In genomic region chr19:44003461-44004134, GRCh38 we compare ENCODE assay signal across 8 cellular contexts. TPM values are rescaled to one million over a fixed set of nuclear protein-coding genes. Genes with fewer than 3 reads are reported as not detected.
DNase-seq lines count a peak whose midpoint lies in the region; ATAC-seq and TF ChIP-seq lines count a peak whose summit lies in the region.

No MANE protein-coding gene starts in this region.

- H2AFZ ChIP-seq in fibroblast of lung (ENCODE audit: low read length): peak overlapping the region; percentile 86

- H3K27ac ChIP-seq in 22Rv1 (peak overlapping the region; percentile 52), fibroblast of lung (ENCODE audit: insufficient read depth, low read length) (peak overlapping the region; percentile 76)

- peak overlapping the region; percentile 99 for H3K4me3 Mint-ChIP-seq in T-helper 2 cell treated with Interferon-gamma antibody and Interleukin-4, amounts not matched to agents 5 μg/mL and 100 μg/mL, for 36 hours
- peak overlapping the region; percentile 96 for H3K4me3 Mint-ChIP-seq in nephron progenitor cell

- peak overlapping the region; percentile 96 for H3K27ac Mint-ChIP-seq in T-helper 2 cell treated with Interferon-gamma antibody and Interleukin-4, amounts not matched to agents 5 μg/mL and 100 μg/mL, for 36 hours
- H3K27ac Mint-ChIP-seq in nephron progenitor cell: no peak overlapping the region

- DNase-seq in T-helper 2 cell treated with Interferon-gamma antibody and Interleukin-4, amounts not matched to agents 5 μg/mL and 100 μg/mL, for 36 hours (ENCODE audit: low spot score): no peak
- DNase-seq in fibroblast of lung (ENCODE audit: low read depth in 2 of 2) (peak in 1 of 2 donors; percentile 0), nephron progenitor cell (peak; percentile 4), activated gamma-delta T cell (lab: John Stamatoyannopoulos, UW) (no peak)

- TF ChIP-seq CTCF in 22Rv1 (IDR thresholded peaks at IDR 0.05) (no peak), GM12874 (IDR thresholded peaks at IDR 0.05; ENCODE audit: insufficient read depth, low read depth, low read length) (0 out of 2 replicates have a peak, but pooled peaks have one; percentile 5), fibroblast of lung (conservative IDR thresholded peaks at IDR 0.05 in 1 of 2, IDR thresholded peaks at IDR 0.05 in 1 of 2; ENCODE audit: low read depth in 1 of 2, low read length in 2 of 2) (no peak), nephron progenitor cell (IDR thresholded peaks at IDR 0.05) (no peak)

- peak overlapping the region; percentile 57 for H3K9ac ChIP-seq in fibroblast of lung (ENCODE audit: insufficient read depth, low read length)

- peaks cover 3% of the 10 kb centered on the region for H3K4me1 ChIP-seq in fibroblast of lung (ENCODE audit: control insufficient read depth, extremely low read depth, insufficient read depth, low read length)

- peak overlapping the region; percentile 52 to 96 (median 77) for H3K4me3 ChIP-seq in fibroblast of lung (replicated peaks in 1 of 4; ENCODE audit: control extremely low read depth in 1 of 4, insufficient read depth in 1 of 4, low read depth in 3 of 4, low read length in 4 of 4)

- ATAC-seq in HG03354 (IDR thresholded peaks at IDR 0.05; ENCODE audit: poor library complexity, severe bottlenecking, unreplicated experiment) (peak; percentile 44), GM19463 (IDR thresholded peaks at IDR 0.05; ENCODE audit: unreplicated experiment) (no peak)

- H3K27me3 ChIP-seq in fibroblast of lung (ENCODE audit: control insufficient read depth, insufficient read depth, low read length): no peaks in the 10 kb centered on the region

- H4K20me1 ChIP-seq in fibroblast of lung (ENCODE audit: control insufficient read depth, extremely low read depth, insufficient read depth, low read length): no peaks in the 10 kb centered on the region

- H3K27me3 Mint-ChIP-seq in T-helper 2 cell treated with Interferon-gamma antibody and Interleukin-4, amounts not matched to agents 5 μg/mL and 100 μg/mL, for 36 hours (ENCODE audit: low read depth): no peaks in the 10 kb centered on the region
- H3K27me3 Mint-ChIP-seq in nephron progenitor cell (ENCODE audit: low read depth, poor library complexity): peaks cover 12% of the 10 kb centered on the region

- H3K9me3 Mint-ChIP-seq in T-helper 2 cell treated with Interferon-gamma antibody and Interleukin-4, amounts not matched to agents 5 μg/mL and 100 μg/mL, for 36 hours: peaks cover 56% of the 10 kb centered on the region
- H3K9me3 Mint-ChIP-seq in nephron progenitor cell: peaks cover 62% of the 10 kb centered on the region

- peaks cover 13% of the 10 kb centered on the region for H3K4me1 Mint-ChIP-seq in T-helper 2 cell treated with Interferon-gamma antibody and Interleukin-4, amounts not matched to agents 5 μg/mL and 100 μg/mL, for 36 hours (ENCODE audit: low read depth)
- peaks cover 20% of the 10 kb centered on the region for H3K4me1 Mint-ChIP-seq in nephron progenitor cell

- H3K79me2 ChIP-seq in fibroblast of lung (ENCODE audit: control insufficient read depth, insufficient read depth, low read length): peaks cover 4% of the 10 kb centered on the region

- peak overlapping the region; percentile 86 for H3K4me2 ChIP-seq in fibroblast of lung (ENCODE audit: extremely low read depth, insufficient read depth, low read length)

- H3K36me3 ChIP-seq in fibroblast of lung (ENCODE audit: control insufficient read depth, insufficient read depth, low read length): no peaks in the 10 kb centered on the region

- H3K9me3 ChIP-seq in fibroblast of lung (ENCODE audit: control insufficient read depth, insufficient read depth, low read depth, low read length): no peaks in the 10 kb centered on the region

- peaks cover 36% of the 10 kb centered on the region for H3K36me3 Mint-ChIP-seq in T-helper 2 cell treated with Interferon-gamma antibody and Interleukin-4, amounts not matched to agents 5 μg/mL and 100 μg/mL, for 36 hours (ENCODE audit: low read depth)
- H3K36me3 Mint-ChIP-seq in nephron progenitor cell (ENCODE audit: low read depth): peaks cover 36% of the 10 kb centered on the region

RNA-seq across cellular contexts. Expression of gene ZNF230, which starts 0.8 kb away (rescaled TPM):
- total RNA-seq in fibroblast of lung: 4.0 and 4.6 TPM in 2 replicates
- 2.0 and 3.5 TPM in 2 replicates for polyA plus RNA-seq in fibroblast of lung
- 1.4 and 1.8 TPM in 2 replicates for polyA plus RNA-seq in fibroblast of lung (2012)
- 0.24 TPM in 1 of 2 replicates, not detected in the other for polyA minus RNA-seq in fibroblast of lung (ENCODE audit: low replicate concordance)

RNA-seq across cellular contexts. Expression of gene ZNF155, which starts 19.6 kb away (rescaled TPM):
- total RNA-seq in fibroblast of lung: 9.0 and 12.2 TPM in 2 replicates
- 5.6 and 7.4 TPM in 2 replicates for polyA plus RNA-seq in fibroblast of lung
- 4.5 and 6.7 TPM in 2 replicates for polyA plus RNA-seq in fibroblast of lung (2012)
- polyA minus RNA-seq in fibroblast of lung (ENCODE audit: low replicate concordance): 2.9 and 3.0 TPM in 2 replicates

RNA-seq across cellular contexts. Expression of gene ZNF222, which starts 21.6 kb away (rescaled TPM):
- total RNA-seq in fibroblast of lung: 12.1 and 13.0 TPM in 2 replicates
- 4.3 and 6.0 TPM in 2 replicates for polyA plus RNA-seq in fibroblast of lung
- 3.2 and 3.6 TPM in 2 replicates for polyA plus RNA-seq in fibroblast of lung (2012)
- polyA minus RNA-seq in fibroblast of lung (ENCODE audit: low replicate concordance): 0.67 and 5.6 TPM in 2 replicates

RNA-seq across cellular contexts. Expression of gene ZNF223, which starts 48.2 kb away (rescaled TPM):
- 4.6 and 5.3 TPM in 2 replicates for total RNA-seq in fibroblast of lung
- 4.3 TPM in 2 replicates for polyA plus RNA-seq in fibroblast of lung
- 2.2 TPM in 2 replicates for polyA plus RNA-seq in fibroblast of lung (2012)
- polyA minus RNA-seq in fibroblast of lung (ENCODE audit: low replicate concordance): 3.1 TPM in 1 of 2 replicates, not detected in the other

RNA-seq across cellular contexts. Expression of gene ZNF221, which starts 52.6 kb away (rescaled TPM):
- 8.5 and 15.2 TPM in 2 replicates for total RNA-seq in fibroblast of lung
- polyA plus RNA-seq in fibroblast of lung: 2.3 and 2.4 TPM in 2 replicates
- polyA plus RNA-seq in fibroblast of lung (2012): 1.9 and 3.8 TPM in 2 replicates
- 0.79 and 1.0 TPM in 2 replicates for polyA minus RNA-seq in fibroblast of lung (ENCODE audit: low replicate concordance)
